Comparison of ENCODE assay signal across 10 cellular contexts in genomic region chr21:37087188-37087587, GRCh38. TPM values are rescaled to one million over a fixed set of nuclear protein-coding genes. Genes with fewer than 3 reads are reported as not detected.
A peak's percentile ranks its signal among the peaks of the same experiment; 100 is the strongest.
DNase-seq lines count a peak whose midpoint lies in the region; ATAC-seq and TF ChIP-seq lines count a peak whose summit lies in the region.
"Had no signal": no experiment of that assay in that cellular context is flagged by ENCODE, and none has a peak within 500 bp of the region (broad histone marks: within the 10 kb centered on the region; RNA-seq: fewer than 3 reads in every experiment).

No MANE protein-coding gene starts in this region.

- no peak overlapping the region for H3K27ac Mint-ChIP-seq in WTC11
- H3K27ac Mint-ChIP-seq: activated naive CD4-positive, alpha-beta T cell treated with anti-CD3 and anti-CD28 coated beads, Interleukin-2, amount 50 U/mL, for 24 hours had no signal

- WGBS in smooth muscle cell (ENCODE audit: low lambda C conversion rate) = 56% methylated on average over 5 of the region's 5 CpGs

- H3K4me3 ChIP-seq in smooth muscle cell = no peak overlapping the region
- H3K4me3 ChIP-seq: right lobe of liver had no signal

- H3K4me1 ChIP-seq in smooth muscle cell (ENCODE audit: low read depth) = no peaks in the 10 kb centered on the region

- in situ Hi-C loops in GM13977 (cut with MboI; ENCODE audit: low pct_unique_long_range_greater_than_20kb, low sequenced_read_pairs, unreplicated experiment) = no loop called here

- CTCF ChIA-PET in WTC11 (lab: Charles Lee) = interaction anchor here (1.0 to 2.7 kb wide), 3 partner anchors 77 to 110 kb away, joined by 3 to 8 read pairs (median 6); no protein-coding TSS in a partner anchor

- H4K20me1 ChIP-seq in smooth muscle cell (ENCODE audit: low read depth) = peaks cover 100% of the 10 kb centered on the region

- ATAC-seq in HG03135 (IDR thresholded peaks at IDR 0.05; ENCODE audit: unreplicated experiment) (no peak), WTC11 (no peak)

- no peak overlapping the region for H3K9ac ChIP-seq in smooth muscle cell (ENCODE audit: low read depth)

- no peaks in the 10 kb centered on the region for H3K27me3 Mint-ChIP-seq in WTC11 (ENCODE audit: low read depth)
- H3K27me3 Mint-ChIP-seq: activated naive CD4-positive, alpha-beta T cell treated with anti-CD3 and anti-CD28 coated beads, Interleukin-2, amount 50 U/mL, for 24 hours had no signal

- H3K79me2 ChIP-seq in smooth muscle cell (ENCODE audit: low read depth) = peaks cover 97% of the 10 kb centered on the region

- no peaks in the 10 kb centered on the region for H3F3A ChIP-seq in smooth muscle cell (ENCODE audit: low read depth)

- DNase-seq in NCI-H510A treated with DMSO at 0.1 percent for 48 hours (lab: John Stamatoyannopoulos, UW) (peak; percentile 44), NCI-H510A (lab: John Stamatoyannopoulos, UW) (no peak), RKO (ENCODE audit: low spot score) (peak; percentile 72), fibroblast of gingiva (ENCODE audit: low read depth) (peak; percentile 72), smooth muscle cell (lab: John Stamatoyannopoulos, UW; ENCODE audit: unreplicated experiment) (no peak), GM13977 (ENCODE audit: low spot score) (no peak), WTC11 (ENCODE audit: low spot score) (no peak)
- DNase-seq: right lobe of liver had no signal

- H3K9me3 Mint-ChIP-seq in WTC11 = no peaks in the 10 kb centered on the region
- H3K9me3 Mint-ChIP-seq: activated naive CD4-positive, alpha-beta T cell treated with anti-CD3 and anti-CD28 coated beads, Interleukin-2, amount 50 U/mL, for 24 hours had no signal

- no peaks in the 10 kb centered on the region for H3K27me3 ChIP-seq in smooth muscle cell (ENCODE audit: low read depth)
- H3K27me3 ChIP-seq: right lobe of liver had no signal

- peak overlapping the region; percentile 2 for H3K27ac ChIP-seq in smooth muscle cell (ENCODE audit: low read depth)
- H3K27ac ChIP-seq: right lobe of liver had no signal

- H3K4me2 ChIP-seq in smooth muscle cell = no peak overlapping the region

- H3K36me3 Mint-ChIP-seq in WTC11 = no peaks in the 10 kb centered on the region

- no peaks in the 10 kb centered on the region for H3K9me3 ChIP-seq in smooth muscle cell (replicated peaks; ENCODE audit: low read depth)
- H3K9me3 ChIP-seq: right lobe of liver had no signal

- H3K4me1 Mint-ChIP-seq in WTC11 = no peaks in the 10 kb centered on the region

- H3K36me3 ChIP-seq in smooth muscle cell (ENCODE audit: low read depth) = peaks cover 9% of the 10 kb centered on the region
- H3K36me3 ChIP-seq: right lobe of liver had no signal

- no peak overlapping the region for H3K4me3 Mint-ChIP-seq in WTC11
- H3K4me3 Mint-ChIP-seq: activated naive CD4-positive, alpha-beta T cell treated with anti-CD3 and anti-CD28 coated beads, Interleukin-2, amount 50 U/mL, for 24 hours had no signal

- POLR2A ChIA-PET in WTC11 (lab: Charles Lee) = no interaction called here

- TF ChIP-seq CTCF in smooth muscle cell (IDR thresholded peaks at IDR 0.05; ENCODE audit: borderline replicate concordance, insufficient read depth, poor library complexity, severe bottlenecking) = peak; percentile 33
- no peak for TF ChIP-seq CTCF in GM13977 (IDR thresholded peaks at IDR 0.05; ENCODE audit: extremely low read depth, insufficient read depth, missing control alignments)
- TF ChIP-seq CTCF in WTC11 (IDR thresholded peaks at IDR 0.05) = no peak

- no peak overlapping the region for H2AFZ ChIP-seq in smooth muscle cell (ENCODE audit: low read depth)

TF ChIP-seq in WTC11, 78 proteins besides CTCF, POLR2A, EP300 and RAD21:
- TF ChIP-seq ATF2 (CRISPR knock-in tag; IDR thresholded peaks at IDR 0.05; ENCODE audit: borderline replicate concordance, low read depth) = no peak
- no peak for TF ChIP-seq ZNF232 (CRISPR knock-in tag; IDR thresholded peaks at IDR 0.05)
- no peak for TF ChIP-seq PRDM15 (CRISPR knock-in tag; IDR thresholded peaks at IDR 0.05)
- no peak for TF ChIP-seq TEAD1 (CRISPR knock-in tag; IDR thresholded peaks at IDR 0.05)
- no peak for TF ChIP-seq NR1H2 (CRISPR knock-in tag; IDR thresholded peaks at IDR 0.05)
- TF ChIP-seq CBFB (CRISPR knock-in tag; IDR thresholded peaks at IDR 0.05; ENCODE audit: low read depth) = no peak
- TF ChIP-seq CREB1 (CRISPR knock-in tag; IDR thresholded peaks at IDR 0.05) = no peak
- no peak for TF ChIP-seq ATF6 (CRISPR knock-in tag; IDR thresholded peaks at IDR 0.05)
- no peak for TF ChIP-seq CREM (CRISPR knock-in tag; IDR thresholded peaks at IDR 0.05)
- no peak for TF ChIP-seq ZNF281 (CRISPR knock-in tag; IDR thresholded peaks at IDR 0.05)
- TF ChIP-seq FOXK1 (CRISPR knock-in tag; IDR thresholded peaks at IDR 0.05) = no peak
- no peak for TF ChIP-seq MXD4 (CRISPR knock-in tag; IDR thresholded peaks at IDR 0.05; ENCODE audit: borderline replicate concordance)
- no peak for TF ChIP-seq KAT7 (CRISPR knock-in tag; IDR thresholded peaks at IDR 0.05; ENCODE audit: borderline replicate concordance)

RNA-seq across cellular contexts. Expression of gene TTC3, which starts 14.1 kb away (rescaled TPM):
- total RNA-seq in smooth muscle cell = 224 and 331 TPM in 2 replicates
- 177 and 193 TPM in 2 replicates for polyA plus RNA-seq in smooth muscle cell
- total RNA-seq in WTC11 (2021) = 27.8 to 29.2 TPM (median 29.0 TPM) in 3 replicates

RNA-seq across cellular contexts. Expression of gene PIGP, which starts 14.3 kb away (rescaled TPM):
- 13.8 and 15.4 TPM in 2 replicates for total RNA-seq in smooth muscle cell
- 17.6 and 19.3 TPM in 2 replicates for polyA plus RNA-seq in smooth muscle cell
- total RNA-seq in WTC11 (2021) = 10.9 to 17.0 TPM (median 16.2 TPM) in 3 replicates

Comparison
In these comparisons a context has a peak if more than half of its experiments do, and no peak if none do; other contexts are left out.
1. DNase-seq: peak in NCI-H510A treated with DMSO at 0.1 percent for 48 hours (single experiment), RKO (single experiment) and fibroblast of gingiva (single experiment); none in NCI-H510A (single experiment), smooth muscle cell (single experiment), GM13977 (single experiment) and WTC11 (single experiment).